ENCODE assay signal across 1 cellular context in the genomic region with DNA sequence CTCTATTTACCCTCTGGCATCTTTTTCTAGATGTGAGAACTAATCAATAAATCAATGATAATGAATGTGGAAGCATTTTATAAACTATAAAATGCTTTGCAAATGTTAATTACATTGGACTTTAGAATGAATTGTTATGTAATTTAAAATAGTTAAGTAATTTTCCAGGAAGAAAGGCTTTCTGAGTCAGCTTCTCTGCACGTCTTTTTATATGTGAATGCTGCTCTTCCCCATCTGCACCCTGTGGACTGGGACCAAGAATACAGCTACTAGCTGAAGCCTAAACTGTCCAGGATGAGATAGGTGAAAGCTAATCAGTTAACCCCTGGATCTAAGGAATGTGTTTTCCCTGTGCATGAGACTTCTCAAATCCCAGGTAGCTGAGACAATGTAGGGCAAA.
TF ChIP-seq lines count a peak whose summit lies in the region.

No MANE protein-coding gene starts in this region.

TF ChIP-seq in IMR-90, 13 proteins besides CTCF, POLR2A, EP300 and RAD21 (continued from another document):
- TF ChIP-seq MXI1 (IDR thresholded peaks at IDR 0.05; ENCODE audit: borderline replicate concordance, low read depth, low read length) = no peak
- no peak for TF ChIP-seq CHD1 (IDR thresholded peaks at IDR 0.05; ENCODE audit: low read depth, low read length)
- TF ChIP-seq MAFK (IDR thresholded peaks at IDR 0.05; ENCODE audit: low read depth, low read length) = no peak
- TF ChIP-seq SMC3 (IDR thresholded peaks at IDR 0.05; ENCODE audit: low read depth, low read length) = no peak
- TF ChIP-seq MAZ (IDR thresholded peaks at IDR 0.05; ENCODE audit: borderline replicate concordance, low read depth, low read length) = no peak
- TF ChIP-seq NFE2L2 (IDR thresholded peaks at IDR 0.05; ENCODE audit: low read depth, low read length) = no peak
- TF ChIP-seq, protein P1, sequence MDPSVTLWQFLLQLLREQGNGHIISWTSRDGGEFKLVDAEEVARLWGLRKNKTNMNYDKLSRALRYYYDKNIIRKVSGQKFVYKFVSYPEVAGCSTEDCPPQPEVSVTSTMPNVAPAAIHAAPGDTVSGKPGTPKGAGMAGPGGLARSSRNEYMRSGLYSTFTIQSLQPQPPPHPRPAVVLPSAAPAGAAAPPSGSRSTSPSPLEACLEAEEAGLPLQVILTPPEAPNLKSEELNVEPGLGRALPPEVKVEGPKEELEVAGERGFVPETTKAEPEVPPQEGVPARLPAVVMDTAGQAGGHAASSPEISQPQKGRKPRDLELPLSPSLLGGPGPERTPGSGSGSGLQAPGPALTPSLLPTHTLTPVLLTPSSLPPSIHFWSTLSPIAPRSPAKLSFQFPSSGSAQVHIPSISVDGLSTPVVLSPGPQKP (IDR thresholded peaks at IDR 0.05; ENCODE audit: borderline replicate concordance, low read depth, low read length) = no peak
- no peak for TF ChIP-seq CEBPB (IDR thresholded peaks at IDR 0.05; ENCODE audit: low read depth, low read length)
- TF ChIP-seq FOS (IDR thresholded peaks at IDR 0.05; ENCODE audit: low read depth, low read length) = no peak
